In genomic region chr14:60505448-60505847, GRCh38 we compare ENCODE assay signal across 26 cellular contexts. TPM values are rescaled to one million over a fixed set of nuclear protein-coding genes. Genes with fewer than 3 reads are reported as not detected.
"Had no signal": no experiment of that assay in that cellular context is flagged by ENCODE, and none has a peak within 500 bp of the region (broad histone marks: within the 10 kb centered on the region; RNA-seq: fewer than 3 reads in every experiment).

No MANE protein-coding gene starts in this region.

- H3K27ac ChIP-seq: VCaP had no signal

- DNase-seq: activated CD4-positive, alpha-beta T cell treated with anti-CD3 and anti-CD28 coated beads for 36 hours; activated CD4-positive, alpha-beta T cell treated with anti-CD3 and anti-CD28 coated beads, Interleukin-2, amount 50 U/mL, for 4 hours; activated CD8-positive, alpha-beta memory T cell treated with anti-CD3 and anti-CD28 coated beads, Interleukin-2, amount 50 U/mL, for 48 hours; activated CD8-positive, alpha-beta T cell treated with anti-CD3 and anti-CD28 coated beads, Interleukin-2, amount 10 ng/mL, durations not matched to agents 7 days and 5 days; activated naive CD4-positive, alpha-beta T cell; activated T-cell treated with anti-CD3 and anti-CD28 coated beads, Interleukin-2, amount 50 U/mL, for 1 hour; amygdala; MM.1S; NCI-H1105; NCI-H1436; NCI-H1694 treated with DMSO at 0.1 percent for 48 hours; NCI-H2029 treated with DMSO at 0.1 percent for 48 hours; NCI-H345; NCI-H510A; NCI-H526 treated with DMSO at 0.1 percent for 48 hours; NCI-H82; SIG-M5; T-helper 1 cell had no signal

- H3K36me3 Mint-ChIP-seq: brain had no signal

- ATAC-seq: activated CD4-positive, alpha-beta T cell treated with anti-CD3 and anti-CD28 coated beads for 36 hours; activated CD8-positive, alpha-beta T cell treated with anti-CD3 and anti-CD28 coated beads, Interleukin-2, amount 10 ng/mL, durations not matched to agents 7 days and 5 days; activated naive CD4-positive, alpha-beta T cell treated with anti-CD3 and anti-CD28 coated beads, Interleukin-2, amount 50 U/mL, for 72 hours had no signal

- H3K4me1 Mint-ChIP-seq: central memory CD8-positive, alpha-beta T cell had no signal

- H3K9me3 Mint-ChIP-seq: activated naive CD4-positive, alpha-beta T cell treated with anti-CD3 and anti-CD28 coated beads, Interleukin-2, amount 50 U/mL, for 72 hours; central memory CD8-positive, alpha-beta T cell had no signal

- H3K27ac Mint-ChIP-seq: activated CD4-positive, alpha-beta T cell treated with anti-CD3 and anti-CD28 coated beads for 36 hours; activated CD8-positive, alpha-beta T cell treated with anti-CD3 and anti-CD28 coated beads, Interleukin-2, amount 10 ng/mL, durations not matched to agents 7 days and 5 days; activated naive CD4-positive, alpha-beta T cell treated with anti-CD3 and anti-CD28 coated beads, Interleukin-2, amount 50 U/mL, for 72 hours had no signal

- H3K4me3 Mint-ChIP-seq: activated CD4-positive, alpha-beta T cell treated with anti-CD3 and anti-CD28 coated beads for 36 hours; activated CD8-positive, alpha-beta T cell treated with anti-CD3 and anti-CD28 coated beads, Interleukin-2, amount 10 ng/mL, durations not matched to agents 7 days and 5 days; central memory CD8-positive, alpha-beta T cell had no signal

RNA-seq across cellular contexts. Expression of gene SIX6, which starts 3.5 kb away (rescaled TPM):
- total RNA-seq: activated CD4-positive, alpha-beta T cell treated with anti-CD3 and anti-CD28 coated beads for 36 hours; activated CD8-positive, alpha-beta T cell treated with anti-CD3 and anti-CD28 coated beads, Interleukin-2, amount 10 ng/mL, durations not matched to agents 7 days and 5 days; activated naive CD4-positive, alpha-beta T cell treated with anti-CD3 and anti-CD28 coated beads, Interleukin-2, amount 50 U/mL, for 72 hours; astrocyte; OCI-LY7; RPMI7951; T-helper 2 cell treated with Interferon-gamma antibody and Interleukin-4, amounts not matched to agents 100 ng/mL and 5 ng/mL, for 36 hours had no signal

RNA-seq across cellular contexts. Expression of gene C14orf39, which starts 19.6 kb away (rescaled TPM):
- total RNA-seq: activated CD4-positive, alpha-beta T cell treated with anti-CD3 and anti-CD28 coated beads for 36 hours; activated CD8-positive, alpha-beta T cell treated with anti-CD3 and anti-CD28 coated beads, Interleukin-2, amount 10 ng/mL, durations not matched to agents 7 days and 5 days; activated naive CD4-positive, alpha-beta T cell treated with anti-CD3 and anti-CD28 coated beads, Interleukin-2, amount 50 U/mL, for 72 hours; OCI-LY7; RPMI7951; T-helper 2 cell treated with Interferon-gamma antibody and Interleukin-4, amounts not matched to agents 100 ng/mL and 5 ng/mL, for 36 hours had no signal
